Comparison of ENCODE assay signal across 8 cellular contexts in genomic region chr20:17610566-17611289, GRCh38. TPM values are rescaled to one million over a fixed set of nuclear protein-coding genes. Genes with fewer than 3 reads are reported as not detected.
DNase-seq lines count a peak whose midpoint lies in the region; ATAC-seq and TF ChIP-seq lines count a peak whose summit lies in the region.

No MANE protein-coding gene starts in this region.

- POLR2A ChIA-PET in Panc1 (lab: Charles Lee), result no interaction called here

- no peaks in the 10 kb centered on the region for H3K27me3 Mint-ChIP-seq in activated T-helper 2 cell treated with anti-CD3 and anti-CD28 coated beads, Interferon-gamma antibody, Interleukin-2, Interleukin-4, amounts not matched to agents 10 μg/mL and 5 μg/mL and 100 μg/mL, durations not matched to agents 14 hours and 24 hours and 36 hours (ENCODE audit: low read depth)
- H3K27me3 Mint-ChIP-seq in immature natural killer cell (ENCODE audit: low read depth in 3 of 3), result peaks cover 21 to 30% (median 24%) of the 10 kb centered on the region in 3 donors

- H3K27ac ChIP-seq in Panc1 (ENCODE audit: low read length), result peak overlapping the region; percentile 74

- no peak overlapping the region for H3K4me3 ChIP-seq in Panc1 (ENCODE audit: low read depth in 2 of 2, low read length in 2 of 2)

- H3K9me3 Mint-ChIP-seq in activated T-helper 2 cell treated with anti-CD3 and anti-CD28 coated beads, Interferon-gamma antibody, Interleukin-2, Interleukin-4, amounts not matched to agents 10 μg/mL and 5 μg/mL and 100 μg/mL, durations not matched to agents 14 hours and 24 hours and 36 hours, result no peaks in the 10 kb centered on the region
- H3K9me3 Mint-ChIP-seq in immature natural killer cell, result no peaks in the 10 kb centered on the region
- H3K9me3 Mint-ChIP-seq in stimulated activated effector memory CD8-positive, alpha-beta T cell treated with anti-CD3 and anti-CD28 coated beads, Interleukin-12 subunit alpha, Interleukin-12 subunit beta, amount 100 ng/mL, for 72 hours, result no peaks in the 10 kb centered on the region

- H3K27me3 ChIP-seq in Panc1 (ENCODE audit: control insufficient read depth, insufficient read depth, low read length), result no peaks in the 10 kb centered on the region

- DNase-seq in Panc1 (ENCODE audit: low read depth, low spot score), result no peak
- peak; percentile 59 for DNase-seq in activated T-helper 2 cell treated with anti-CD3 and anti-CD28 coated beads, Interferon-gamma antibody, Interleukin-2, Interleukin-4, amounts not matched to agents 10 μg/mL and 5 μg/mL and 100 μg/mL, durations not matched to agents 14 hours and 24 hours and 36 hours (ENCODE audit: low spot score)
- peak; percentile 65 to 67 (median 65) for DNase-seq in immature natural killer cell
- DNase-seq in stimulated activated effector memory CD8-positive, alpha-beta T cell treated with anti-CD3 and anti-CD28 coated beads, Interleukin-12 subunit alpha, Interleukin-12 subunit beta, amount 100 ng/mL, for 72 hours (ENCODE audit: low spot score in 2 of 2), result peak in 1 of 2 donors; percentile 67
- DNase-seq in NCI-H2171 (lab: John Stamatoyannopoulos, UW), result no peak
- no peak for DNase-seq in Kasumi-1 (lab: John Stamatoyannopoulos, UW)
- DNase-seq in SIG-M5 treated with dmso at 0.1 percent for 504 hours (lab: John Stamatoyannopoulos, UW; ENCODE audit: unreplicated experiment), result no peak

- no peak overlapping the region for H3K4me3 Mint-ChIP-seq in activated T-helper 2 cell treated with anti-CD3 and anti-CD28 coated beads, Interferon-gamma antibody, Interleukin-2, Interleukin-4, amounts not matched to agents 10 μg/mL and 5 μg/mL and 100 μg/mL, durations not matched to agents 14 hours and 24 hours and 36 hours (ENCODE audit: low read depth)
- H3K4me3 Mint-ChIP-seq in immature natural killer cell, result peak overlapping the region; percentile 81 to 91 (median 87)
- H3K4me3 Mint-ChIP-seq in stimulated activated effector memory CD8-positive, alpha-beta T cell treated with anti-CD3 and anti-CD28 coated beads, Interleukin-12 subunit alpha, Interleukin-12 subunit beta, amount 100 ng/mL, for 72 hours, result peak overlapping the region; percentile 62

- no TSS peak for BruUV-seq in Panc1 (replicated peaks; lab: Mats Ljungman, UMichigan)

- in situ Hi-C loops in Panc1 (cut with HindIII; ENCODE audit: low pct_unique_long_range_greater_than_20kb, low sequenced_read_pairs), result no loop called here

- H3K9me3 ChIP-seq in Panc1 (ENCODE audit: control insufficient read depth, insufficient read depth, low read depth, low read length), result no peaks in the 10 kb centered on the region

- H3K4me1 ChIP-seq in Panc1 (ENCODE audit: control insufficient read depth, insufficient read depth, low read length), result peaks cover 59% of the 10 kb centered on the region

- ATAC-seq in Panc1 (peak; percentile 36), HG03095 (IDR thresholded peaks at IDR 0.05; ENCODE audit: unreplicated experiment) (no peak)
- ATAC-seq in stimulated activated effector memory CD8-positive, alpha-beta T cell treated with anti-CD3 and anti-CD28 coated beads, Interleukin-12 subunit alpha, Interleukin-12 subunit beta, amount 100 ng/mL, for 72 hours, result peak; percentile 52

- H3K27ac Mint-ChIP-seq in activated T-helper 2 cell treated with anti-CD3 and anti-CD28 coated beads, Interferon-gamma antibody, Interleukin-2, Interleukin-4, amounts not matched to agents 10 μg/mL and 5 μg/mL and 100 μg/mL, durations not matched to agents 14 hours and 24 hours and 36 hours, result peak overlapping the region; percentile 77
- peak overlapping the region; percentile 92 to 100 (median 98) for H3K27ac Mint-ChIP-seq in immature natural killer cell
- peak overlapping the region; percentile 97 for H3K27ac Mint-ChIP-seq in stimulated activated effector memory CD8-positive, alpha-beta T cell treated with anti-CD3 and anti-CD28 coated beads, Interleukin-12 subunit alpha, Interleukin-12 subunit beta, amount 100 ng/mL, for 72 hours

- H3K4me1 Mint-ChIP-seq in activated T-helper 2 cell treated with anti-CD3 and anti-CD28 coated beads, Interferon-gamma antibody, Interleukin-2, Interleukin-4, amounts not matched to agents 10 μg/mL and 5 μg/mL and 100 μg/mL, durations not matched to agents 14 hours and 24 hours and 36 hours (ENCODE audit: low read depth), result peaks cover 22% of the 10 kb centered on the region
- H3K4me1 Mint-ChIP-seq in immature natural killer cell, result peaks cover 55 to 63% of the 10 kb centered on the region in 2 donors
- H3K4me1 Mint-ChIP-seq in stimulated activated effector memory CD8-positive, alpha-beta T cell treated with anti-CD3 and anti-CD28 coated beads, Interleukin-12 subunit alpha, Interleukin-12 subunit beta, amount 100 ng/mL, for 72 hours, result peaks cover 38% of the 10 kb centered on the region

- H3K36me3 ChIP-seq in Panc1 (ENCODE audit: control insufficient read depth, insufficient read depth, low read length), result peaks cover 18% of the 10 kb centered on the region

- TF ChIP-seq CTCF in Panc1 (IDR thresholded peaks at IDR 0.05), result no peak

- intact Hi-C loops in Panc1 (cut with micrococcal nuclease; ENCODE audit: unreplicated experiment), result no loop called here
- intact Hi-C loops in activated T-helper 2 cell treated with anti-CD3 and anti-CD28 coated beads, Interferon-gamma antibody, Interleukin-2, Interleukin-4, amounts not matched to agents 10 μg/mL and 5 μg/mL and 100 μg/mL, durations not matched to agents 14 hours and 24 hours and 36 hours (cut with micrococcal nuclease), result loop anchor here (2.0 kb wide), 1 partner anchor 40 kb away; the partner anchor contains the start of gene DSTN

- CTCF ChIA-PET in Panc1 (lab: Charles Lee), result interaction anchor here (1.4 to 1.5 kb wide), 2 partner anchors 40 to 106 kb away, joined by 4 to 6 read pairs; no protein-coding TSS in a partner anchor

- H3K36me3 Mint-ChIP-seq in activated T-helper 2 cell treated with anti-CD3 and anti-CD28 coated beads, Interferon-gamma antibody, Interleukin-2, Interleukin-4, amounts not matched to agents 10 μg/mL and 5 μg/mL and 100 μg/mL, durations not matched to agents 14 hours and 24 hours and 36 hours (ENCODE audit: low read depth), result peaks cover 17% of the 10 kb centered on the region
- H3K36me3 Mint-ChIP-seq in immature natural killer cell, result peaks cover 0 to 9% (median 8%) of the 10 kb centered on the region in 3 donors
- H3K36me3 Mint-ChIP-seq in stimulated activated effector memory CD8-positive, alpha-beta T cell treated with anti-CD3 and anti-CD28 coated beads, Interleukin-12 subunit alpha, Interleukin-12 subunit beta, amount 100 ng/mL, for 72 hours, result peaks cover 11% of the 10 kb centered on the region

RNA-seq across cellular contexts. Expression of gene DSTN, which starts 40.9 kb away (rescaled TPM):
- 412 TPM for total RNA-seq in Panc1 (2021; ENCODE audit: unreplicated experiment)
- polyA plus RNA-seq in Panc1 (2012; ENCODE audit: insufficient read length), result 381 TPM
- total RNA-seq in activated T-helper 2 cell treated with anti-CD3 and anti-CD28 coated beads, Interferon-gamma antibody, Interleukin-2, Interleukin-4, amounts not matched to agents 10 μg/mL and 5 μg/mL and 100 μg/mL, durations not matched to agents 14 hours and 24 hours and 36 hours, result 61.2 and 64.3 TPM in 2 replicates
- polyA plus RNA-seq in immature natural killer cell, result 100 to 1,000 TPM; 157 to 226 (median 225) TPM

Comparison
In these comparisons a context has a peak if more than half of its experiments do, and no peak if none do; other contexts are left out.
1. DNase-seq: peak in activated T-helper 2 cell treated with anti-CD3 and anti-CD28 coated beads, Interferon-gamma antibody, Interleukin-2, Interleukin-4, amounts not matched to agents 10 μg/mL and 5 μg/mL and 100 μg/mL, durations not matched to agents 14 hours and 24 hours and 36 hours (single experiment) and immature natural killer cell (3 of 3); none in Panc1 (single experiment), NCI-H2171 (single experiment), Kasumi-1 (0 of 2) and SIG-M5 treated with dmso at 0.1 percent for 504 hours (single experiment).
2. Peak in every context shown above with its lines, with median percentiles within 50 percentile points of each other: H3K27ac Mint-ChIP-seq.